In the genomic region with DNA sequence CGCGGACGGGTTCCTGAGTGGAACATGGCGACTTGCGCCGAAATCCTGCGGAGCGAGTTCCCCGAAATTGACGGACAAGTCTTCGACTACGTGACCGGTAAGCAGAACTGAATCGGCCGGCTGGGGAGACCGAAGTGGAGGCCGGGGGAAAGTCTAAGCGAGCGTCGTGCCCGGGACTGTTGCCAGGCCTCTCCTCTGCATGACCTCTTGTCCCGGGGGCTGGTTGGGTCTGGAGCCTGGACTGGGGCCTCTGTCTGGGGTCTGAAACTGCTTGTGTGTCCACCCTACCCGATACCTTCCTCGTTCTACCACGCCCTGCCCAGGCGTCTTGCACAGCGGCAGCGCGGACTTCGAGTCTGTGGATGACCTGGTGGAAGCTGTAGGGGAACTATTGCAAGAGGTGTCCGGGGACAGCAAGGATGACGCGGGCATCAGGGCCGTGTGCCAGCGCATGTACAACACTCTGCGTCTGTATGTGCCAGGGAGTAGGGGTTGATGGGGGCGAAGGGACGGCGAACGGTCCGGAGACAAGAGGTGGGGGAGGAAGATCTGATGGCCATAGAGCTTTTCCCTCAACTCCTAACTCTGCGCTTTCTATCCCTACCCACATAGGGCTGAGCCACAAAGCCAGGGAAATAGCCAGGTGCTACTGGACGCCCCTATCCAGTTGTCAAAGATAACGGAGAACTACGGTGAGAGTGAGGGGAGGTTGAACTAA, we compare ENCODE assay signal across 1 cellular context.
TF ChIP-seq lines count a peak whose summit lies in the region.

A gene with protein sequence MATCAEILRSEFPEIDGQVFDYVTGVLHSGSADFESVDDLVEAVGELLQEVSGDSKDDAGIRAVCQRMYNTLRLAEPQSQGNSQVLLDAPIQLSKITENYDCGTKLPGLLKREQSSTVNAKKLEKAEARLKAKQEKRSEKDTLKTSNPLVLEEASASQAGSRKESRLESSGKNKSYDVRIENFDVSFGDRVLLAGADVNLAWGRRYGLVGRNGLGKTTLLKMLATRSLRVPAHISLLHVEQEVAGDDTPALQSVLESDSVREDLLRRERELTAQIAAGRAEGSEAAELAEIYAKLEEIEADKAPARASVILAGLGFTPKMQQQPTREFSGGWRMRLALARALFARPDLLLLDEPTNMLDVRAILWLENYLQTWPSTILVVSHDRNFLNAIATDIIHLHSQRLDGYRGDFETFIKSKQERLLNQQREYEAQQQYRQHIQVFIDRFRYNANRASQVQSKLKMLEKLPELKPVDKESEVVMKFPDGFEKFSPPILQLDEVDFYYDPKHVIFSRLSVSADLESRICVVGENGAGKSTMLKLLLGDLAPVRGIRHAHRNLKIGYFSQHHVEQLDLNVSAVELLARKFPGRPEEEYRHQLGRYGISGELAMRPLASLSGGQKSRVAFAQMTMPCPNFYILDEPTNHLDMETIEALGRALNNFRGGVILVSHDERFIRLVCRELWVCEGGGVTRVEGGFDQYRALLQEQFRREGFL (plus strand): TSS at position 16 of the 718 bp plus-strand sequence. CDS start 9 bp downstream, at position 25.

TF ChIP-seq in HepG2, 621 proteins besides CTCF, POLR2A, EP300 and RAD21 (continued from another document and continues in another):
- TF ChIP-seq ZNF589 (CRISPR knock-in tag; conservative IDR thresholded peaks at IDR 0.05) (no peak), ZFX (CRISPR knock-in tag; IDR thresholded peaks at IDR 0.05; ENCODE audit: low read depth) (peak; percentile 88), SETDB1 (CRISPR knock-in tag; IDR thresholded peaks at IDR 0.05; ENCODE audit: borderline replicate concordance) (no peak), AKAP8 (CRISPR knock-in tag; IDR thresholded peaks at IDR 0.05) (0 out of 2 replicates have a peak, but pooled peaks have one; percentile 6), ZNF747 (CRISPR knock-in tag; IDR thresholded peaks at IDR 0.05; ENCODE audit: borderline replicate concordance) (no peak), FOXM1 (CRISPR knock-in tag; IDR thresholded peaks at IDR 0.05) (0 out of 2 replicates have a peak, but pooled peaks have one; percentile 22), ZNF746 (CRISPR knock-in tag; IDR thresholded peaks at IDR 0.05) (peak; percentile 37; the same call in 1 of the 2 replicates), YY1 (IDR thresholded peaks at IDR 0.05; ENCODE audit: insufficient read depth, insufficient replicate concordance, low read depth, low read length) (peak; percentile 95), HNRNPK (IDR thresholded peaks at IDR 0.05; ENCODE audit: low read depth, low read length, poor library complexity, severe bottlenecking) (no peak), PHF21A (CRISPR knock-in tag; IDR thresholded peaks at IDR 0.05) (no peak; the same call in 1 of the 2 replicates), ZNF430 (CRISPR knock-in tag; IDR thresholded peaks at IDR 0.05) (no peak), HNF4A (CRISPR knock-in tag; IDR thresholded peaks at IDR 0.05) (no peak), MTA1 (CRISPR knock-in tag; IDR thresholded peaks at IDR 0.05; ENCODE audit: borderline replicate concordance) (peak; percentile 40; the same call in 1 of the 2 replicates), KLF6 (CRISPR knock-in tag; IDR thresholded peaks at IDR 0.05) (no peak), ZNF761 (CRISPR knock-in tag; conservative IDR thresholded peaks at IDR 0.05) (no peak), ESRRA (CRISPR knock-in tag; IDR thresholded peaks at IDR 0.05; ENCODE audit: low read depth) (0 out of 2 replicates have a peak, but pooled peaks have one; percentile 13), TAF1 (CRISPR knock-in tag; IDR thresholded peaks at IDR 0.05) (peak; percentile 78; the same call in 1 of the 2 replicates), ZNF614 (CRISPR knock-in tag; IDR thresholded peaks at IDR 0.05; ENCODE audit: borderline replicate concordance) (no peak), NRL (CRISPR knock-in tag; IDR thresholded peaks at IDR 0.05; ENCODE audit: borderline replicate concordance) (0 out of 2 replicates have a peak, but pooled peaks have one; percentile 59), POLR2AphosphoS5 (IDR thresholded peaks at IDR 0.05; ENCODE audit: low read depth, low read length) (peak; percentile 79), ZBTB38 (CRISPR knock-in tag; IDR thresholded peaks at IDR 0.05) (no peak), ZNF556 (CRISPR knock-in tag; IDR thresholded peaks at IDR 0.05; ENCODE audit: borderline replicate concordance) (no peak)
- TF ChIP-seq, protein P1, sequence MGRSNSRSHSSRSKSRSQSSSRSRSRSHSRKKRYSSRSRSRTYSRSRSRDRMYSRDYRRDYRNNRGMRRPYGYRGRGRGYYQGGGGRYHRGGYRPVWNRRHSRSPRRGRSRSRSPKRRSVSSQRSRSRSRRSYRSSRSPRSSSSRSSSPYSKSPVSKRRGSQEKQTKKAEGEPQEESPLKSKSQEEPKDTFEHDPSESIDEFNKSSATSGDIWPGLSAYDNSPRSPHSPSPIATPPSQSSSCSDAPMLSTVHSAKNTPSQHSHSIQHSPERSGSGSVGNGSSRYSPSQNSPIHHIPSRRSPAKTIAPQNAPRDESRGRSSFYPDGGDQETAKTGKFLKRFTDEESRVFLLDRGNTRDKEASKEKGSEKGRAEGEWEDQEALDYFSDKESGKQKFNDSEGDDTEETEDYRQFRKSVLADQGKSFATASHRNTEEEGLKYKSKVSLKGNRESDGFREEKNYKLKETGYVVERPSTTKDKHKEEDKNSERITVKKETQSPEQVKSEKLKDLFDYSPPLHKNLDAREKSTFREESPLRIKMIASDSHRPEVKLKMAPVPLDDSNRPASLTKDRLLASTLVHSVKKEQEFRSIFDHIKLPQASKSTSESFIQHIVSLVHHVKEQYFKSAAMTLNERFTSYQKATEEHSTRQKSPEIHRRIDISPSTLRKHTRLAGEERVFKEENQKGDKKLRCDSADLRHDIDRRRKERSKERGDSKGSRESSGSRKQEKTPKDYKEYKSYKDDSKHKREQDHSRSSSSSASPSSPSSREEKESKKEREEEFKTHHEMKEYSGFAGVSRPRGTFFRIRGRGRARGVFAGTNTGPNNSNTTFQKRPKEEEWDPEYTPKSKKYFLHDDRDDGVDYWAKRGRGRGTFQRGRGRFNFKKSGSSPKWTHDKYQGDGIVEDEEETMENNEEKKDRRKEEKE (IDR thresholded peaks at IDR 0.05), result no peak
- TF ChIP-seq, protein P2, sequence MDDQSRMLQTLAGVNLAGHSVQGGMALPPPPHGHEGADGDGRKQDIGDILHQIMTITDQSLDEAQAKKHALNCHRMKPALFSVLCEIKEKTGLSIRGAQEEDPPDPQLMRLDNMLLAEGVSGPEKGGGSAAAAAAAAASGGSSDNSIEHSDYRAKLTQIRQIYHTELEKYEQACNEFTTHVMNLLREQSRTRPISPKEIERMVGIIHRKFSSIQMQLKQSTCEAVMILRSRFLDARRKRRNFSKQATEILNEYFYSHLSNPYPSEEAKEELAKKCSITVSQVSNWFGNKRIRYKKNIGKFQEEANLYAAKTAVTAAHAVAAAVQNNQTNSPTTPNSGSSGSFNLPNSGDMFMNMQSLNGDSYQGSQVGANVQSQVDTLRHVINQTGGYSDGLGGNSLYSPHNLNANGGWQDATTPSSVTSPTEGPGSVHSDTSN (CRISPR knock-in tag; IDR thresholded peaks at IDR 0.05; ENCODE audit: borderline replicate concordance), result no peak
- TF ChIP-seq, protein P3, sequence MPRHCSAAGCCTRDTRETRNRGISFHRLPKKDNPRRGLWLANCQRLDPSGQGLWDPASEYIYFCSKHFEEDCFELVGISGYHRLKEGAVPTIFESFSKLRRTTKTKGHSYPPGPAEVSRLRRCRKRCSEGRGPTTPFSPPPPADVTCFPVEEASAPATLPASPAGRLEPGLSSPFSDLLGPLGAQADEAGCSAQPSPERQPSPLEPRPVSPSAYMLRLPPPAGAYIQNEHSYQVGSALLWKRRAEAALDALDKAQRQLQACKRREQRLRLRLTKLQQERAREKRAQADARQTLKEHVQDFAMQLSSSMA (CRISPR knock-in tag; IDR thresholded peaks at IDR 0.05), result peak; percentile 85
- TF ChIP-seq, protein P4, sequence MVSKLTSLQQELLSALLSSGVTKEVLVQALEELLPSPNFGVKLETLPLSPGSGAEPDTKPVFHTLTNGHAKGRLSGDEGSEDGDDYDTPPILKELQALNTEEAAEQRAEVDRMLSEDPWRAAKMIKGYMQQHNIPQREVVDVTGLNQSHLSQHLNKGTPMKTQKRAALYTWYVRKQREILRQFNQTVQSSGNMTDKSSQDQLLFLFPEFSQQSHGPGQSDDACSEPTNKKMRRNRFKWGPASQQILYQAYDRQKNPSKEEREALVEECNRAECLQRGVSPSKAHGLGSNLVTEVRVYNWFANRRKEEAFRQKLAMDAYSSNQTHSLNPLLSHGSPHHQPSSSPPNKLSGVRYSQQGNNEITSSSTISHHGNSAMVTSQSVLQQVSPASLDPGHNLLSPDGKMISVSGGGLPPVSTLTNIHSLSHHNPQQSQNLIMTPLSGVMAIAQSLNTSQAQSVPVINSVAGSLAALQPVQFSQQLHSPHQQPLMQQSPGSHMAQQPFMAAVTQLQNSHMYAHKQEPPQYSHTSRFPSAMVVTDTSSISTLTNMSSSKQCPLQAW (CRISPR knock-in tag; IDR thresholded peaks at IDR 0.05), result no peak
- TF ChIP-seq, protein P5, sequence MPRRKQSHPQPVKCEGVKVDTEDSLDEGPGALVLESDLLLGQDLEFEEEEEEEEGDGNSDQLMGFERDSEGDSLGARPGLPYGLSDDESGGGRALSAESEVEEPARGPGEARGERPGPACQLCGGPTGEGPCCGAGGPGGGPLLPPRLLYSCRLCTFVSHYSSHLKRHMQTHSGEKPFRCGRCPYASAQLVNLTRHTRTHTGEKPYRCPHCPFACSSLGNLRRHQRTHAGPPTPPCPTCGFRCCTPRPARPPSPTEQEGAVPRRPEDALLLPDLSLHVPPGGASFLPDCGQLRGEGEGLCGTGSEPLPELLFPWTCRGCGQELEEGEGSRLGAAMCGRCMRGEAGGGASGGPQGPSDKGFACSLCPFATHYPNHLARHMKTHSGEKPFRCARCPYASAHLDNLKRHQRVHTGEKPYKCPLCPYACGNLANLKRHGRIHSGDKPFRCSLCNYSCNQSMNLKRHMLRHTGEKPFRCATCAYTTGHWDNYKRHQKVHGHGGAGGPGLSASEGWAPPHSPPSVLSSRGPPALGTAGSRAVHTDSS (CRISPR knock-in tag; conservative IDR thresholded peaks at IDR 0.05), result no peak
- TF ChIP-seq, protein P6, sequence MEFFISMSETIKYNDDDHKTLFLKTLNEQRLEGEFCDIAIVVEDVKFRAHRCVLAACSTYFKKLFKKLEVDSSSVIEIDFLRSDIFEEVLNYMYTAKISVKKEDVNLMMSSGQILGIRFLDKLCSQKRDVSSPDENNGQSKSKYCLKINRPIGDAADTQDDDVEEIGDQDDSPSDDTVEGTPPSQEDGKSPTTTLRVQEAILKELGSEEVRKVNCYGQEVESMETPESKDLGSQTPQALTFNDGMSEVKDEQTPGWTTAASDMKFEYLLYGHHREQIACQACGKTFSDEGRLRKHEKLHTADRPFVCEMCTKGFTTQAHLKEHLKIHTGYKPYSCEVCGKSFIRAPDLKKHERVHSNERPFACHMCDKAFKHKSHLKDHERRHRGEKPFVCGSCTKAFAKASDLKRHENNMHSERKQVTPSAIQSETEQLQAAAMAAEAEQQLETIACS (CRISPR knock-in tag; IDR thresholded peaks at IDR 0.05), result no peak
- TF ChIP-seq, protein P7, sequence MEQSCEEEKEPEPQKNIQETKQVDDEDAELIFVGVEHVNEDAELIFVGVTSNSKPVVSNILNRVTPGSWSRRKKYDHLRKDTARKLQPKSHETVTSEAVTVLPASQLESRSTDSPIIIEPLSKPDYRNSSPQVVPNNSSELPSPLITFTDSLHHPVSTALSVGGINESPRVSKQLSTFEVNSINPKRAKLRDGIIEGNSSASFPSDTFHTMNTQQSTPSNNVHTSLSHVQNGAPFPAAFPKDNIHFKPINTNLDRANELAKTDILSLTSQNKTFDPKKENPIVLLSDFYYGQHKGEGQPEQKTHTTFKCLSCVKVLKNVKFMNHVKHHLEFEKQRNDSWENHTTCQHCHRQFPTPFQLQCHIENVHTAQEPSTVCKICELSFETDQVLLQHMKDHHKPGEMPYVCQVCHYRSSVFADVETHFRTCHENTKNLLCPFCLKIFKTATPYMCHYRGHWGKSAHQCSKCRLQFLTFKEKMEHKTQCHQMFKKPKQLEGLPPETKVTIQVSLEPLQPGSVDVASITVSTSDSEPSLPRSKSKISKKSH (CRISPR knock-in tag; IDR thresholded peaks at IDR 0.05; ENCODE audit: borderline replicate concordance), result peak; percentile 74; the same call in 1 of the 2 replicates
- TF ChIP-seq, protein P8, sequence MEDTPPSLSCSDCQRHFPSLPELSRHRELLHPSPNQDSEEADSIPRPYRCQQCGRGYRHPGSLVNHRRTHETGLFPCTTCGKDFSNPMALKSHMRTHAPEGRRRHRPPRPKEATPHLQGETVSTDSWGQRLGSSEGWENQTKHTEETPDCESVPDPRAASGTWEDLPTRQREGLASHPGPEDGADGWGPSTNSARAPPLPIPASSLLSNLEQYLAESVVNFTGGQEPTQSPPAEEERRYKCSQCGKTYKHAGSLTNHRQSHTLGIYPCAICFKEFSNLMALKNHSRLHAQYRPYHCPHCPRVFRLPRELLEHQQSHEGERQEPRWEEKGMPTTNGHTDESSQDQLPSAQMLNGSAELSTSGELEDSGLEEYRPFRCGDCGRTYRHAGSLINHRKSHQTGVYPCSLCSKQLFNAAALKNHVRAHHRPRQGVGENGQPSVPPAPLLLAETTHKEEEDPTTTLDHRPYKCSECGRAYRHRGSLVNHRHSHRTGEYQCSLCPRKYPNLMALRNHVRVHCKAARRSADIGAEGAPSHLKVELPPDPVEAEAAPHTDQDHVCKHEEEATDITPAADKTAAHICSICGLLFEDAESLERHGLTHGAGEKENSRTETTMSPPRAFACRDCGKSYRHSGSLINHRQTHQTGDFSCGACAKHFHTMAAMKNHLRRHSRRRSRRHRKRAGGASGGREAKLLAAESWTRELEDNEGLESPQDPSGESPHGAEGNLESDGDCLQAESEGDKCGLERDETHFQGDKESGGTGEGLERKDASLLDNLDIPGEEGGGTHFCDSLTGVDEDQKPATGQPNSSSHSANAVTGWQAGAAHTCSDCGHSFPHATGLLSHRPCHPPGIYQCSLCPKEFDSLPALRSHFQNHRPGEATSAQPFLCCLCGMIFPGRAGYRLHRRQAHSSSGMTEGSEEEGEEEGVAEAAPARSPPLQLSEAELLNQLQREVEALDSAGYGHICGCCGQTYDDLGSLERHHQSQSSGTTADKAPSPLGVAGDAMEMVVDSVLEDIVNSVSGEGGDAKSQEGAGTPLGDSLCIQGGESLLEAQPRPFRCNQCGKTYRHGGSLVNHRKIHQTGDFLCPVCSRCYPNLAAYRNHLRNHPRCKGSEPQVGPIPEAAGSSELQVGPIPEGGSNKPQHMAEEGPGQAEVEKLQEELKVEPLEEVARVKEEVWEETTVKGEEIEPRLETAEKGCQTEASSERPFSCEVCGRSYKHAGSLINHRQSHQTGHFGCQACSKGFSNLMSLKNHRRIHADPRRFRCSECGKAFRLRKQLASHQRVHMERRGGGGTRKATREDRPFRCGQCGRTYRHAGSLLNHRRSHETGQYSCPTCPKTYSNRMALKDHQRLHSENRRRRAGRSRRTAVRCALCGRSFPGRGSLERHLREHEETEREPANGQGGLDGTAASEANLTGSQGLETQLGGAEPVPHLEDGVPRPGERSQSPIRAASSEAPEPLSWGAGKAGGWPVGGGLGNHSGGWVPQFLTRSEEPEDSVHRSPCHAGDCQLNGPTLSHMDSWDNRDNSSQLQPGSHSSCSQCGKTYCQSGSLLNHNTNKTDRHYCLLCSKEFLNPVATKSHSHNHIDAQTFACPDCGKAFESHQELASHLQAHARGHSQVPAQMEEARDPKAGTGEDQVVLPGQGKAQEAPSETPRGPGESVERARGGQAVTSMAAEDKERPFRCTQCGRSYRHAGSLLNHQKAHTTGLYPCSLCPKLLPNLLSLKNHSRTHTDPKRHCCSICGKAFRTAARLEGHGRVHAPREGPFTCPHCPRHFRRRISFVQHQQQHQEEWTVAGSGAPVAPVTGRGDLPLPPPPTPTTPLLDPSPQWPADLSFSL (CRISPR knock-in tag; IDR thresholded peaks at IDR 0.05), result no peak
